Comparison of ENCODE assay signal across 10 cellular contexts in the genomic region with DNA sequence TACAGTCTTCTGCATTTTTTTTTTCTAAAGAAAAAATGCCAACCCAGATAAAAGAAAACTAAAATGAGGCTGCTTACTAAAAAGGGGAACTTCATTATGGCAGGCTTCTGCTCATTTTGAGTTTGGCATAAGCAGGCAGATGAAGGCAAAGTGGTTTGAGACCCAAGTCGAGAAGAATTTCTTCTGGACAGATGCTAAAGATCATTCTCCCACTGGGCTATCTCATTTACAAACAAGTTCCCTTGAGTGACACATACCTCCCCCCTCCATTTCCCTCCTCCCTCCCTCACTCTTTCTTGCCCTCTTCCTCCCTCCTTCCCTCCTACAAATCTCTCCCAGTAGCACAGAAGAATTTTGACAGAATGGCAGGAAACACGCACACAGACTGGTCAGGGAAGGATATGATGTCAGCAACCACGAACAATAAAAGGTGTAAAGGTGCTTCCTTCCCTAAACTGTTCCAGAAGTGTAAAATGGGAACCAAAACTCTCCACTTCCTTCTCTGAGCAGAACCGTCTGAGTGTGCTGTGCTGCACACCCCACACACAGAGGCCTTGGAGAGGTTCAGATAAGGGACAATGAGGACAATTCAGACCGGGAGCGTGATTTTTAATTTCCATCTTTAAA. TPM values are rescaled to one million over a fixed set of nuclear protein-coding genes. Genes with fewer than 3 reads are reported as not detected.
DNase-seq lines count a peak whose midpoint lies in the region; ATAC-seq, FAIRE-seq and TF ChIP-seq lines count a peak whose summit lies in the region.
"Had no signal": no experiment of that assay in that cellular context is flagged by ENCODE, and none has a peak within 500 bp of the region (broad histone marks: within the 10 kb centered on the region; RNA-seq: fewer than 3 reads in every experiment).

No MANE protein-coding gene starts in this region.

- CTCF ChIA-PET in MCF 10A (lab: Yijun Ruan, JAX), result no interaction called here

- H3K9me3 ChIP-seq in breast epithelium, result no peaks in the 10 kb centered on the region
- no peaks in the 10 kb centered on the region for H3K9me3 ChIP-seq in endodermal cell (ENCODE audit: control insufficient read depth, low read length)

- H3K4me3 Mint-ChIP-seq in MCF 10A (ENCODE audit: unreplicated experiment), result no peak overlapping the region
- H3K4me3 Mint-ChIP-seq in endodermal cell, result no peak overlapping the region
- H3K4me3 Mint-ChIP-seq in nephron, result peak overlapping the region in 1 of 3 experiments; percentile 3

- DNase-seq in breast epithelium (ENCODE audit: low spot score in 2 of 2), result no peak
- DNase-seq in MCF 10A (ENCODE audit: unreplicated experiment), result no peak
- DNase-seq in RCC 7860 (ENCODE audit: low spot score), result peak; percentile 4
- no peak for DNase-seq in endodermal cell
- no peak for DNase-seq in SK-N-DZ (ENCODE audit: low spot score)
- DNase-seq in activated gamma-delta T cell treated with Interleukin-2 at 50 U/mL for 16 hours, result no peak

- 20 to 78% methylated on average over 1 to 6 of the region's 6 CpGs for WGBS in endodermal cell (ENCODE audit: insufficient coverage in 1 of 2, insufficient read length in 1 of 2), 2 experiments

- H3K27ac ChIP-seq in breast epithelium (peak overlapping the region; percentile 40 to 70), endodermal cell (ENCODE audit: low read depth, low read length) (no peak overlapping the region)
- H3K27ac ChIP-seq: foreskin keratinocyte had no signal

- no peak for FAIRE-seq in RCC 7860 (lab: Jason Lieb, UNC)
- FAIRE-seq: G401.6 had no signal

- POLR2A ChIA-PET in MCF 10A (lab: Yijun Ruan, JAX), result no interaction called here

- no peaks in the 10 kb centered on the region for H3K9me3 Mint-ChIP-seq in MCF 10A (ENCODE audit: unreplicated experiment)
- no peaks in the 10 kb centered on the region for H3K9me3 Mint-ChIP-seq in endodermal cell
- no peaks in the 10 kb centered on the region for H3K9me3 Mint-ChIP-seq in nephron

- intact Hi-C loops in breast epithelium (cut with DNase I; ENCODE audit: low total_unique reads) (no loop called here), MCF 10A (cut with micrococcal nuclease) (no loop called here)

- H3K27me3 Mint-ChIP-seq in MCF 10A (ENCODE audit: insufficient read depth, unreplicated experiment) (peaks cover 80% of the 10 kb centered on the region), endodermal cell (ENCODE audit: insufficient read depth) (no peaks in the 10 kb centered on the region), nephron (ENCODE audit: low read depth) (no peaks in the 10 kb centered on the region)

- H3K4me3 ChIP-seq in breast epithelium (peak overlapping the region in 1 of 3 donors; percentile 13), endodermal cell (ENCODE audit: low read length) (no peak overlapping the region)

- peak; percentile 64 for ATAC-seq in HG03045 (IDR thresholded peaks at IDR 0.05; ENCODE audit: unreplicated experiment)
- ATAC-seq: foreskin keratinocyte had no signal

- no peak overlapping the region for H3K9ac ChIP-seq in endodermal cell (ENCODE audit: extremely low read depth, low read length, poor library complexity, severe bottlenecking)

- H3K36me3 ChIP-seq in breast epithelium (no peaks in the 10 kb centered on the region), endodermal cell (ENCODE audit: control insufficient read depth, insufficient read depth, low read length) (no peaks in the 10 kb centered on the region)

- no peaks in the 10 kb centered on the region for H3K27me3 ChIP-seq in breast epithelium
- H3K27me3 ChIP-seq in endodermal cell (ENCODE audit: control insufficient read depth, insufficient read depth, low read length, poor library complexity, severe bottlenecking), result no peaks in the 10 kb centered on the region
- H3K27me3 ChIP-seq: foreskin keratinocyte had no signal

- TF ChIP-seq CTCF in breast epithelium (IDR thresholded peaks at IDR 0.05), result no peak
- TF ChIP-seq CTCF in MCF 10A (IDR thresholded peaks at IDR 0.05; ENCODE audit: unreplicated experiment), result no peak
- no peak for TF ChIP-seq CTCF in endodermal cell (conservative IDR thresholded peaks at IDR 0.05)
- TF ChIP-seq CTCF in nephron (IDR thresholded peaks at IDR 0.05; ENCODE audit: unreplicated experiment in 3 of 3), result no peak

- H3K36me3 Mint-ChIP-seq in MCF 10A (ENCODE audit: insufficient read depth, unreplicated experiment) (no peaks in the 10 kb centered on the region), endodermal cell (ENCODE audit: low read depth) (no peaks in the 10 kb centered on the region), nephron (ENCODE audit: low read depth) (peaks cover 10% of the 10 kb centered on the region)

- H3K4me1 Mint-ChIP-seq in MCF 10A (ENCODE audit: insufficient read depth, unreplicated experiment) (no peaks in the 10 kb centered on the region), endodermal cell (peaks cover 19% of the 10 kb centered on the region), nephron (peaks cover 47% of the 10 kb centered on the region)

- H3K27ac Mint-ChIP-seq in MCF 10A (ENCODE audit: low read depth, unreplicated experiment), result no peak overlapping the region
- peak overlapping the region; percentile 15 for H3K27ac Mint-ChIP-seq in endodermal cell
- H3K27ac Mint-ChIP-seq in nephron, result peak overlapping the region; percentile 6 to 88 (median 38)

- no peak for TF ChIP-seq POLR2A in breast epithelium (IDR thresholded peaks at IDR 0.05)

- no peaks in the 10 kb centered on the region for H3K4me1 ChIP-seq in breast epithelium
- H3K4me1 ChIP-seq in endodermal cell (ENCODE audit: control insufficient read depth, insufficient read depth, low read length), result peaks cover 3% of the 10 kb centered on the region
- H3K4me1 ChIP-seq: foreskin keratinocyte had no signal

- no TSS peak for BruUV-seq in MCF 10A (replicated peaks; lab: Mats Ljungman, UMichigan)

RNA-seq across cellular contexts. Expression of a gene that starts 55.9 kb away (rescaled TPM):
- 10 to 100 TPM; 27.4 to 41.8 (median 32.1) TPM for total RNA-seq in breast epithelium
- total RNA-seq in MCF 10A (2022), result 0.05 and 0.07 TPM in 2 replicates
- total RNA-seq in endodermal cell, result under 1 TPM; 0.64 to 0.86 TPM
- 6.9 TPM for polyA plus RNA-seq in endodermal cell (2013, experiment 1 of 2)
- 6.1 TPM for polyA plus RNA-seq in endodermal cell (2013, experiment 2 of 2)
- not detected in 2 replicates for polyA plus RNA-seq in SK-N-DZ (2014; cell fraction: cytosol; rRNA removed)
- polyA plus RNA-seq in SK-N-DZ (2014; cell fraction: nucleus; rRNA removed), result not detected in 2 replicates

Comparison
In these comparisons a context has a peak if more than half of its experiments do, and no peak if none do; other contexts are left out.
1. RNA of a gene that starts 55.9 kb away (total RNA-seq): 27.4 to 41.8 TPM in breast epithelium; 0.64 to 0.86 TPM in endodermal cell and 0.05 to 0.07 TPM in MCF 10A; every median in the first group is over 10 times any median in the second.